8 cellular contexts compared by ENCODE assay signal in the genomic region with DNA sequence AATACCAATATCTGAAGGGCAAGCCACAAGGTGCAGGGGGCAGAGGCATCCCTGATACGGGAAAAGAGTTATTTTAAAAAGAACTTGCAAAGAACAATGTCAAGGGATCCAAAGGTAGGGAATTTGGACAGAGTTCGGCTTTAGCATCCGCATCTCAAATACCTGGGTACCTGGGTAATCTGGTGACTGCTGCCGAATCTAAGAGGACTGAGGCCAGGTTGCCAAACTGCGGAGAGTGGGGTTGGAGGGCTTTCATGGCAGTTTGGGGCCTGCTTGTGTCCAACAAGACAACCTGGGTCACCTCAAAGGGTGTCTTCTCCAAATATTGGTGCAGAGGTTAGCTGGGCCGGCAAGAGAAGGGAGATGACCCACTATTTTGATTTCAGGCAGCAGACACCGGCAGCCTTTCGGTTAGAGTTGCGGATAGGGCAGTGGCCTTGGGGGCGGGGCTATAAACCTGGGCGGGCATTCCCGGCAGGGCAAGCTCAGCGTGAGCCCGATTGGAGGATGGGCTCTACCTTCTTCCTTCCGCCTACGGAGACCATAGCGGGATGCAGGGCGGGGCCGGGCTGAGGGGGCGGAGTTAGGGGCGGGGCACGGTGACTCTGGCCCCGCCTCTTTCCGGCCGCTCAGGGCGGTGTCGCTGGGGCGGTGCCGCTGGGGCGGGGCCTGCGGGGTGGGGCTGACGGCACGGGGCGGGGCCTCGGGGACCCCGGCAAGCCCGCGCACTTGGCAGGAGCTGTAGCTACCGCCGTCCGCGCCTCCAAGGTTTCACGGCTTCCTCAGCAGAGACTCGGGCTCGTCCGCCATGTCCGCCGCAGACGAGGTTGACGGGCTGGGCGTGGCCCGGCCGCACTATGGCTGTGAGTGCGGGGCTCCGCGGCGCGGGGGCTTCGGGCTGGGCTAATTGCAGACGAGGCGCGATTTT. TPM values are rescaled to one million over a fixed set of nuclear protein-coding genes. Genes with fewer than 3 reads are reported as not detected.
DNase-seq lines count a peak whose midpoint lies in the region; ATAC-seq and TF ChIP-seq lines count a peak whose summit lies in the region.

A gene with protein sequence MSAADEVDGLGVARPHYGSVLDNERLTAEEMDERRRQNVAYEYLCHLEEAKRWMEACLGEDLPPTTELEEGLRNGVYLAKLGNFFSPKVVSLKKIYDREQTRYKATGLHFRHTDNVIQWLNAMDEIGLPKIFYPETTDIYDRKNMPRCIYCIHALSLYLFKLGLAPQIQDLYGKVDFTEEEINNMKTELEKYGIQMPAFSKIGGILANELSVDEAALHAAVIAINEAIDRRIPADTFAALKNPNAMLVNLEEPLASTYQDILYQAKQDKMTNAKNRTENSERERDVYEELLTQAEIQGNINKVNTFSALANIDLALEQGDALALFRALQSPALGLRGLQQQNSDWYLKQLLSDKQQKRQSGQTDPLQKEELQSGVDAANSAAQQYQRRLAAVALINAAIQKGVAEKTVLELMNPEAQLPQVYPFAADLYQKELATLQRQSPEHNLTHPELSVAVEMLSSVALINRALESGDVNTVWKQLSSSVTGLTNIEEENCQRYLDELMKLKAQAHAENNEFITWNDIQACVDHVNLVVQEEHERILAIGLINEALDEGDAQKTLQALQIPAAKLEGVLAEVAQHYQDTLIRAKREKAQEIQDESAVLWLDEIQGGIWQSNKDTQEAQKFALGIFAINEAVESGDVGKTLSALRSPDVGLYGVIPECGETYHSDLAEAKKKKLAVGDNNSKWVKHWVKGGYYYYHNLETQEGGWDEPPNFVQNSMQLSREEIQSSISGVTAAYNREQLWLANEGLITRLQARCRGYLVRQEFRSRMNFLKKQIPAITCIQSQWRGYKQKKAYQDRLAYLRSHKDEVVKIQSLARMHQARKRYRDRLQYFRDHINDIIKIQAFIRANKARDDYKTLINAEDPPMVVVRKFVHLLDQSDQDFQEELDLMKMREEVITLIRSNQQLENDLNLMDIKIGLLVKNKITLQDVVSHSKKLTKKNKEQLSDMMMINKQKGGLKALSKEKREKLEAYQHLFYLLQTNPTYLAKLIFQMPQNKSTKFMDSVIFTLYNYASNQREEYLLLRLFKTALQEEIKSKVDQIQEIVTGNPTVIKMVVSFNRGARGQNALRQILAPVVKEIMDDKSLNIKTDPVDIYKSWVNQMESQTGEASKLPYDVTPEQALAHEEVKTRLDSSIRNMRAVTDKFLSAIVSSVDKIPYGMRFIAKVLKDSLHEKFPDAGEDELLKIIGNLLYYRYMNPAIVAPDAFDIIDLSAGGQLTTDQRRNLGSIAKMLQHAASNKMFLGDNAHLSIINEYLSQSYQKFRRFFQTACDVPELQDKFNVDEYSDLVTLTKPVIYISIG (N-terminal part only) (plus strand): TSS at position 709 of the 928 bp plus-strand sequence. CDS start 100 bp downstream, at position 809.

- H3K36me3 Mint-ChIP-seq in chondrocyte (ENCODE audit: low read depth): peaks cover 22% of the 10 kb centered on the region

- ATAC-seq in HG03432 (IDR thresholded peaks at IDR 0.05; ENCODE audit: unreplicated experiment): peak; percentile 93

- no peaks in the 10 kb centered on the region for H3K27me3 Mint-ChIP-seq in chondrocyte (ENCODE audit: low read depth)

- DNase-seq in AG20443 (ENCODE audit: low spot score) (peak; percentile 99), NCI-H510A (lab: John Stamatoyannopoulos, UW) (peak; percentile 80), chondrocyte (ENCODE audit: low spot score) (peak; percentile 97), kidney tubule cell (ENCODE audit: low spot score) (peak; percentile 97)
- peak; percentile 97 to 98 for DNase-seq in activated CD4-positive, alpha-beta T cell treated with anti-CD3 and anti-CD28 coated beads for 24 hours (ENCODE audit: low read depth in 2 of 2)
- DNase-seq in stimulated activated CD4-positive, alpha-beta T cell treated with anti-CD3 and anti-CD28 coated beads, Interleukin-1b, Interleukin-23, amount 100 ng/mL, for 24 hours (ENCODE audit: low read depth in 4 of 4, low spot score in 1 of 4): peak; percentile 89 to 98 (median 95)

- H3K9me3 Mint-ChIP-seq in chondrocyte (ENCODE audit: low read depth): no peaks in the 10 kb centered on the region

- peaks cover 42% of the 10 kb centered on the region for H3K4me1 Mint-ChIP-seq in chondrocyte (ENCODE audit: low read depth)

- peak within 1 kb of the TSS; percentile 94 for H3K27ac Mint-ChIP-seq in chondrocyte (ENCODE audit: unreplicated experiment)

- no peak for TF ChIP-seq CTCF in chondrocyte (IDR thresholded peaks at IDR 0.05)

- TF ChIP-seq POLR2A in GM19099 (IDR thresholded peaks at IDR 0.05; ENCODE audit: extremely low read depth, insufficient read length, low read depth): peak; percentile 90

- peak within 1 kb of the TSS; percentile 90 for H3K4me3 Mint-ChIP-seq in chondrocyte (ENCODE audit: unreplicated experiment)

RNA-seq across cellular contexts. Expression of the gene that starts here (rescaled TPM):
- total RNA-seq in chondrocyte: 206 to 214 TPM (median 209 TPM) in 3 replicates

Comparison
In these comparisons a context has a peak if more than half of its experiments do, and no peak if none do; other contexts are left out.
1. Peak in every context shown above with its lines: DNase-seq and ATAC-seq.